Comparison of ENCODE assay signal across 14 cellular contexts in genomic region chr6:43262780-43263313, GRCh38. TPM values are rescaled to one million over a fixed set of nuclear protein-coding genes. Genes with fewer than 3 reads are reported as not detected.
A peak's percentile ranks its signal among the peaks of the same experiment; 100 is the strongest.
DNase-seq lines count a peak whose midpoint lies in the region; ATAC-seq and TF ChIP-seq lines count a peak whose summit lies in the region.
"Had no signal": no experiment of that assay in that cellular context is flagged by ENCODE, and none has a peak within 500 bp of the region (broad histone marks: within the 10 kb centered on the region; RNA-seq: fewer than 3 reads in every experiment).

No MANE protein-coding gene starts in this region.

- H3K27me3 ChIP-seq in Caco-2 (replicated peaks; ENCODE audit: control insufficient read depth, insufficient read depth, low read length), result no peaks in the 10 kb centered on the region
- peaks cover 2% of the 10 kb centered on the region for H3K27me3 ChIP-seq in H7 (ENCODE audit: control insufficient read depth, insufficient read depth, low read length)

- H3K36me3 ChIP-seq in Caco-2 (ENCODE audit: control insufficient read depth, insufficient read depth, low read length) (no peaks in the 10 kb centered on the region), H7 (replicated peaks; ENCODE audit: control insufficient read depth, insufficient read depth, low read length) (no peaks in the 10 kb centered on the region), mucosa of descending colon (ENCODE audit: low read depth) (no peaks in the 10 kb centered on the region)
- H3K36me3 ChIP-seq: BLaER1 treated with 17β-estradiol and CSF1 and Interleukin-3, amounts not matched to agents 10 nM and 100 nM had no signal

- H3K4me3 Mint-ChIP-seq in Caco-2 (ENCODE audit: unreplicated experiment) (no peak overlapping the region), WTC11 (no peak overlapping the region)
- H3K4me3 Mint-ChIP-seq: CD4-positive, alpha-beta T cell; HFFc6 had no signal

- DNase-seq in Caco-2 (no peak), H7 (peak; percentile 70), WTC11 (ENCODE audit: low spot score) (no peak), mucosa of descending colon (peak in 2 of 3 donors; percentile 33 to 58), SHP77 (lab: John Stamatoyannopoulos, UW) (no peak), DMS79 treated with DMSO at 0.1 percent for 48 hours (lab: John Stamatoyannopoulos, UW) (no peak)
- no peak for DNase-seq in activated effector memory CD4-positive, alpha-beta T cell treated with Interleukin-2 at 50 U/mL for 16 hours

- no TSS peak for BruUV-seq in Caco-2 (replicated peaks; lab: Mats Ljungman, UMichigan)

- ATAC-seq in WTC11 (no peak), mucosa of descending colon (no peak), GM18511 (IDR thresholded peaks at IDR 0.05; ENCODE audit: unreplicated experiment) (no peak)

- H3K4me3 ChIP-seq in Caco-2 (ENCODE audit: low read depth, low read length) (no peak overlapping the region), H7 (ENCODE audit: insufficient read depth, low read depth, low read length) (no peak overlapping the region), mucosa of descending colon (no peak overlapping the region)
- H3K4me3 ChIP-seq: BLaER1 treated with 17β-estradiol and CSF1 and Interleukin-3, amounts not matched to agents 10 nM and 100 nM; GM23248 had no signal

- POLR2A ChIA-PET in Caco-2 (lab: Charles Lee) (no interaction called here), WTC11 (lab: Charles Lee) (no interaction called here)

- H3K4me1 ChIP-seq in Caco-2 (peaks cover 27% of the 10 kb centered on the region), mucosa of descending colon (ENCODE audit: low read depth) (peaks cover 8% of the 10 kb centered on the region)

- TF ChIP-seq CTCF in Caco-2 (IDR thresholded peaks at IDR 0.05; ENCODE audit: insufficient read depth in 1 of 2, low read depth in 1 of 2, low read length in 1 of 2, severe bottlenecking in 1 of 2, unreplicated experiment in 1 of 2), result no peak
- TF ChIP-seq CTCF in WTC11 (IDR thresholded peaks at IDR 0.05), result no peak
- TF ChIP-seq CTCF in mucosa of descending colon (IDR thresholded peaks at IDR 0.05), result no peak

- H3K27ac Mint-ChIP-seq in Caco-2 (ENCODE audit: unreplicated experiment) (peak overlapping the region; percentile 89), WTC11 (no peak overlapping the region)
- H3K27ac Mint-ChIP-seq: CD4-positive, alpha-beta T cell; HFFc6 had no signal

- no peaks in the 10 kb centered on the region for H3K9me3 Mint-ChIP-seq in Caco-2 (ENCODE audit: unreplicated experiment)
- no peaks in the 10 kb centered on the region for H3K9me3 Mint-ChIP-seq in WTC11
- H3K9me3 Mint-ChIP-seq: CD4-positive, alpha-beta T cell; H9; HFFc6 had no signal

- H3K9me3 ChIP-seq in Caco-2 (no peaks in the 10 kb centered on the region), mucosa of descending colon (no peaks in the 10 kb centered on the region)
- H3K9me3 ChIP-seq: BLaER1 treated with 17β-estradiol and CSF1 and Interleukin-3, amounts not matched to agents 10 nM and 100 nM had no signal

- CTCF ChIA-PET in Caco-2 (lab: Charles Lee), result interaction anchor here (0.7 to 3.3 kb wide), 9 partner anchors 18 to 243 kb away, joined by 3 to 17 read pairs (median 4); partner anchors contain the start of gene DNPH1
- CTCF ChIA-PET in WTC11 (lab: Charles Lee), result interaction anchor here (0.5 to 4.8 kb wide), 15 partner anchors 13 to 243 kb away, joined by 3 to 27 read pairs (median 7); partner anchors contain the start of genes CRIP3, DLK2, DNPH1 and SLC22A7

- H3K36me3 Mint-ChIP-seq in Caco-2 (ENCODE audit: insufficient read depth, unreplicated experiment) (no peaks in the 10 kb centered on the region), WTC11 (no peaks in the 10 kb centered on the region)

- H3K4me1 Mint-ChIP-seq in Caco-2 (ENCODE audit: low read depth, unreplicated experiment) (peaks cover 18% of the 10 kb centered on the region), WTC11 (peaks cover 22% of the 10 kb centered on the region)

- intact Hi-C loops in Caco-2 (cut with micrococcal nuclease; ENCODE audit: unreplicated experiment), result loop anchor here (1.0 to 2.0 kb wide), 3 partner anchors 18 to 71 kb away; partner anchors contain the start of gene DNPH1
- intact Hi-C loops in mucosa of descending colon (cut with DNase I, micrococcal nuclease), result loop anchor here (5.0 to 10.0 kb wide), 2 partner anchors 72 to 74 kb away; no protein-coding TSS in a partner anchor

- no peaks in the 10 kb centered on the region for H3K27me3 Mint-ChIP-seq in Caco-2 (ENCODE audit: insufficient read depth, unreplicated experiment)
- peaks cover 7% of the 10 kb centered on the region for H3K27me3 Mint-ChIP-seq in WTC11 (ENCODE audit: low read depth)

TF ChIP-seq in WTC11, 78 proteins besides CTCF, POLR2A, EP300 and RAD21:
- TF ChIP-seq RELA (CRISPR knock-in tag; IDR thresholded peaks at IDR 0.05; ENCODE audit: borderline replicate concordance), result 0 out of 2 replicates have a peak, but pooled peaks have one; percentile 5
- TF ChIP-seq ATF2 (CRISPR knock-in tag; IDR thresholded peaks at IDR 0.05; ENCODE audit: borderline replicate concordance, low read depth), result no peak

RNA-seq across cellular contexts. Expression of gene TTBK1, which starts 19.6 kb away (rescaled TPM):
- total RNA-seq in Caco-2 (2022) (0.51 and 0.61 TPM in 2 replicates), WTC11 (2021) (0.66 to 0.78 TPM (median 0.68 TPM) in 3 replicates), mucosa of descending colon (under 1 TPM; 0.24 to 0.95 (median 0.93) TPM)
- not detected in 2 replicates for total RNA-seq in H7 (2014; rRNA removed; shearing (Covaris generic))
- total RNA-seq: A172; CD4-positive, alpha-beta T cell; GM23248; HFFc6 had no signal

RNA-seq across cellular contexts. Expression of gene DNPH1, which starts 33.6 kb away (rescaled TPM):
- total RNA-seq in Caco-2 (2022) (56.1 and 62.6 TPM in 2 replicates), WTC11 (2021) (48.4 to 56.4 TPM (median 55.4 TPM) in 3 replicates), mucosa of descending colon (10 to 100 TPM; 42.7 to 69.0 (median 45.7) TPM)
- total RNA-seq in H7 (2014; rRNA removed; shearing (Covaris generic)), result 73.6 and 85.3 TPM in 2 replicates

RNA-seq across cellular contexts. Expression of gene SLC22A7, which starts 35.2 kb away (rescaled TPM):
- total RNA-seq in Caco-2 (2022) (not detected in 2 replicates), WTC11 (2021) (not detected in 3 replicates), mucosa of descending colon (under 1 TPM in 1 of 3 donors, not detected in 2; 0.32 TPM)
- total RNA-seq in H7 (2014; rRNA removed; shearing (Covaris generic)), result not detected in 2 replicates
- total RNA-seq: A172; CD4-positive, alpha-beta T cell; GM23248; H9; HFFc6 had no signal

RNA-seq across cellular contexts. Expression of gene CRIP3, which starts 45.8 kb away (rescaled TPM):
- total RNA-seq in Caco-2 (2022), result not detected in 2 replicates
- 20.1 and 28.1 TPM in 2 replicates for total RNA-seq in H7 (2014; rRNA removed; shearing (Covaris generic))
- 44.7 to 48.9 TPM (median 45.6 TPM) in 3 replicates for total RNA-seq in WTC11 (2021)
- total RNA-seq in mucosa of descending colon, result 1 to 10 TPM in 2 of 3 donors, under 1 TPM in 1; 0.77 to 1.8 (median 1.3) TPM
- total RNA-seq: A172, GM23248, HFFc6 had no signal

Comparison
In these comparisons a context has a peak if more than half of its experiments do, and no peak if none do; other contexts are left out.
1. DNase-seq: peak in H7 (single experiment) and mucosa of descending colon (2 of 3); none in Caco-2 (0 of 2), WTC11 (single experiment), activated effector memory CD4-positive, alpha-beta T cell treated with Interleukin-2 at 50 U/mL for 16 hours (single experiment), SHP77 (0 of 2) and DMS79 treated with DMSO at 0.1 percent for 48 hours (single experiment).